Comparison of ENCODE assay signal across 9 cellular contexts in genomic region chr3:49718419-49719213, GRCh38. TPM values are rescaled to one million over a fixed set of nuclear protein-coding genes. Genes with fewer than 3 reads are reported as not detected.
DNase-seq lines count a peak whose midpoint lies in the region; ATAC-seq, FAIRE-seq and TF ChIP-seq lines count a peak whose summit lies in the region.
"Had no signal": no experiment of that assay in that cellular context is flagged by ENCODE, and none has a peak within 500 bp of the region (broad histone marks: within the 10 kb centered on the region; RNA-seq: fewer than 3 reads in every experiment).

No MANE protein-coding gene starts in this region.

- peak overlapping the region; percentile 86 for H3K4me3 Mint-ChIP-seq in activated CD4-positive, alpha-beta T cell treated with anti-CD3 and anti-CD28 coated beads, Interleukin-2, amount 10 ng/mL, durations not matched to agents 24 days and 14 days
- peak overlapping the region; percentile 72 for H3K4me3 Mint-ChIP-seq in astrocyte (ENCODE audit: unreplicated experiment)

- H3K4me2 ChIP-seq in astrocyte (ENCODE audit: low read length) = peak overlapping the region; percentile 86

- peak; percentile 61 for DNase-seq in activated CD4-positive, alpha-beta T cell treated with anti-CD3 and anti-CD28 coated beads, Interleukin-2, amount 10 ng/mL, durations not matched to agents 24 days and 14 days
- DNase-seq in activated CD4-positive, alpha-beta T cell treated with anti-CD3 and anti-CD28 coated beads, Interleukin-2, amount 50 U/mL, for 4 hours = no peak
- DNase-seq in astrocyte (ENCODE audit: low read depth) (no peak), left lobe of liver (ENCODE audit: low spot score) (peak; percentile 54), thoracic aorta (ENCODE audit: low spot score) (no peak)
- DNase-seq in activated effector memory CD4-positive, alpha-beta T cell treated with Interleukin-2 at 50 U/mL for 16 hours = no peak

- H3K9me3 ChIP-seq in astrocyte (ENCODE audit: insufficient read depth, low read depth, low read length) (no peaks in the 10 kb centered on the region), thoracic aorta (no peaks in the 10 kb centered on the region)

- peak overlapping the region; percentile 48 for H3K27ac Mint-ChIP-seq in activated CD4-positive, alpha-beta T cell treated with anti-CD3 and anti-CD28 coated beads, Interleukin-2, amount 10 ng/mL, durations not matched to agents 24 days and 14 days
- peak overlapping the region; percentile 20 for H3K27ac Mint-ChIP-seq in astrocyte (ENCODE audit: unreplicated experiment)

- no peaks in the 10 kb centered on the region for H3K9me3 Mint-ChIP-seq in activated CD4-positive, alpha-beta T cell treated with anti-CD3 and anti-CD28 coated beads, Interleukin-2, amount 10 ng/mL, durations not matched to agents 24 days and 14 days
- H3K9me3 Mint-ChIP-seq in astrocyte (ENCODE audit: unreplicated experiment) = peaks cover 3% of the 10 kb centered on the region

- no peak overlapping the region for H3K27ac ChIP-seq in astrocyte (ENCODE audit: low read depth, low read length)
- no peak overlapping the region for H3K27ac ChIP-seq in thoracic aorta

- H3K27me3 ChIP-seq in astrocyte (ENCODE audit: insufficient read depth, low read length) (no peaks in the 10 kb centered on the region), thoracic aorta (replicated peaks; ENCODE audit: insufficient read depth) (no peaks in the 10 kb centered on the region)

- FAIRE-seq in astrocyte (lab: Jason Lieb, UNC) = no peak
- FAIRE-seq: G401.6 had no signal

- intact Hi-C loops in activated CD4-positive, alpha-beta T cell treated with anti-CD3 and anti-CD28 coated beads, Interleukin-2, amount 10 ng/mL, durations not matched to agents 24 days and 14 days (cut with micrococcal nuclease) = no loop called here

- H3K36me3 ChIP-seq in astrocyte (ENCODE audit: insufficient read depth, low read length) = peaks cover 3% of the 10 kb centered on the region
- H3K36me3 ChIP-seq in thoracic aorta = peaks cover 20% of the 10 kb centered on the region

- H3K27me3 Mint-ChIP-seq in activated CD4-positive, alpha-beta T cell treated with anti-CD3 and anti-CD28 coated beads, Interleukin-2, amount 10 ng/mL, durations not matched to agents 24 days and 14 days = no peaks in the 10 kb centered on the region
- H3K27me3 Mint-ChIP-seq in astrocyte (ENCODE audit: low read depth, unreplicated experiment) = no peaks in the 10 kb centered on the region

- H2AFZ ChIP-seq in astrocyte (ENCODE audit: low read depth, low read length) = no peak overlapping the region

- peak overlapping the region; percentile 51 for H3K4me3 ChIP-seq in astrocyte (ENCODE audit: insufficient read depth, low read depth, low read length)
- H3K4me3 ChIP-seq in thoracic aorta = peak overlapping the region; percentile 87

- H3K4me1 Mint-ChIP-seq in activated CD4-positive, alpha-beta T cell treated with anti-CD3 and anti-CD28 coated beads, Interleukin-2, amount 10 ng/mL, durations not matched to agents 24 days and 14 days = peaks cover 25% of the 10 kb centered on the region
- H3K4me1 Mint-ChIP-seq in astrocyte (ENCODE audit: low read depth, unreplicated experiment) = peaks cover 10% of the 10 kb centered on the region

- H3K79me2 ChIP-seq in astrocyte (ENCODE audit: insufficient read depth, low read length) = peaks cover 27% of the 10 kb centered on the region

- ATAC-seq in left lobe of liver (no peak), thoracic aorta (ENCODE audit: insufficient number of reproducible peaks, low FRiP score, low read depth) (no peak), GM21360 (IDR thresholded peaks at IDR 0.05; ENCODE audit: unreplicated experiment) (no peak), HG02938 (IDR thresholded peaks at IDR 0.05; ENCODE audit: unreplicated experiment) (no peak)

- no peak overlapping the region for H3K9ac ChIP-seq in astrocyte (ENCODE audit: low read length)

- TF ChIP-seq CTCF in astrocyte (IDR thresholded peaks at IDR 0.05; ENCODE audit: insufficient read depth, low read depth, low read length) (no peak), thoracic aorta (IDR thresholded peaks at IDR 0.05) (no peak)

- peaks cover 55% of the 10 kb centered on the region for H4K20me1 ChIP-seq in astrocyte (ENCODE audit: insufficient read depth, low read length)

- H3K4me1 ChIP-seq in astrocyte (ENCODE audit: insufficient read depth, low read length) = peaks cover 20% of the 10 kb centered on the region
- peaks cover 17 to 29% of the 10 kb centered on the region in 2 donors for H3K4me1 ChIP-seq in thoracic aorta (ENCODE audit: control insufficient read depth in 1 of 2, low read depth in 2 of 2)

- peaks cover 24% of the 10 kb centered on the region for H3K36me3 Mint-ChIP-seq in activated CD4-positive, alpha-beta T cell treated with anti-CD3 and anti-CD28 coated beads, Interleukin-2, amount 10 ng/mL, durations not matched to agents 24 days and 14 days (ENCODE audit: low read depth)
- H3K36me3 Mint-ChIP-seq in astrocyte (ENCODE audit: low read depth, unreplicated experiment) = peaks cover 15% of the 10 kb centered on the region

RNA-seq across cellular contexts. Expression of gene AMIGO3, which starts 0.9 kb away (rescaled TPM):
- 0.21 TPM in 1 of 2 replicates, not detected in the other for total RNA-seq in activated CD4-positive, alpha-beta T cell treated with anti-CD3 and anti-CD28 coated beads, Interleukin-2, amount 10 ng/mL, durations not matched to agents 24 days and 14 days
- 0.16 TPM in 1 of 2 replicates, not detected in the other for total RNA-seq in astrocyte
- total RNA-seq in left lobe of liver = not detected
- 1 to 10 TPM; 3.0 to 5.8 TPM for total RNA-seq in thoracic aorta

RNA-seq across cellular contexts. Expression of gene GMPPB, which starts 5.1 kb away (rescaled TPM):
- total RNA-seq in activated CD4-positive, alpha-beta T cell treated with anti-CD3 and anti-CD28 coated beads, Interleukin-2, amount 10 ng/mL, durations not matched to agents 24 days and 14 days = 43.5 and 45.8 TPM in 2 replicates
- total RNA-seq in astrocyte = 21.4 and 24.6 TPM in 2 replicates
- total RNA-seq in left lobe of liver = 38.0 TPM
- total RNA-seq in thoracic aorta = 10 to 100 TPM; 30.5 to 43.1 TPM

RNA-seq across cellular contexts. Expression of gene RNF123, which starts 29.3 kb away (rescaled TPM):
- total RNA-seq in activated CD4-positive, alpha-beta T cell treated with anti-CD3 and anti-CD28 coated beads, Interleukin-2, amount 10 ng/mL, durations not matched to agents 24 days and 14 days = 42.0 and 45.6 TPM in 2 replicates
- total RNA-seq in astrocyte = 40.9 and 49.8 TPM in 2 replicates
- 59.4 TPM for total RNA-seq in left lobe of liver
- 10 to 100 TPM; 28.3 to 29.4 TPM for total RNA-seq in thoracic aorta

RNA-seq across cellular contexts. Expression of gene MST1, which starts 29.3 kb away (rescaled TPM):
- 7.5 and 7.6 TPM in 2 replicates for total RNA-seq in activated CD4-positive, alpha-beta T cell treated with anti-CD3 and anti-CD28 coated beads, Interleukin-2, amount 10 ng/mL, durations not matched to agents 24 days and 14 days
- total RNA-seq in astrocyte = 9.3 and 15.1 TPM in 2 replicates
- 838 TPM for total RNA-seq in left lobe of liver
- total RNA-seq in thoracic aorta = 1 to 10 TPM; 8.3 to 9.2 TPM

RNA-seq across cellular contexts. Expression of gene APEH, which starts 44.5 kb away (rescaled TPM):
- 111 and 117 TPM in 2 replicates for total RNA-seq in activated CD4-positive, alpha-beta T cell treated with anti-CD3 and anti-CD28 coated beads, Interleukin-2, amount 10 ng/mL, durations not matched to agents 24 days and 14 days
- total RNA-seq in astrocyte = 80.8 and 91.2 TPM in 2 replicates
- total RNA-seq in left lobe of liver = 74.4 TPM
- 100 to 1,000 TPM in 1 of 2 donors, 10 to 100 TPM in 1; 57.6 to 108 TPM for total RNA-seq in thoracic aorta

Comparison
In these comparisons a context has a peak if more than half of its experiments do, and no peak if none do; other contexts are left out.
1. DNase-seq: peak in activated CD4-positive, alpha-beta T cell treated with anti-CD3 and anti-CD28 coated beads, Interleukin-2, amount 10 ng/mL, durations not matched to agents 24 days and 14 days (single experiment) and left lobe of liver (single experiment); none in activated CD4-positive, alpha-beta T cell treated with anti-CD3 and anti-CD28 coated beads, Interleukin-2, amount 50 U/mL, for 4 hours (0 of 2), astrocyte (single experiment), thoracic aorta (single experiment) and activated effector memory CD4-positive, alpha-beta T cell treated with Interleukin-2 at 50 U/mL for 16 hours (single experiment).